ENCODE assay signal across 1 cellular context in genomic region chr6:169654590-169655391, GRCh38.
TF ChIP-seq lines count a peak whose summit lies in the region.

No MANE protein-coding gene starts in this region.

TF ChIP-seq in GM23338, 12 proteins besides CTCF, POLR2A, EP300 and RAD21 (continued from another document):
- no peak for TF ChIP-seq ZNF462 (CRISPR knock-in tag; IDR thresholded peaks at IDR 0.05)
TF ChIP-seq in GM23338: peak in this region for 0.
